Comparison of ENCODE assay signal across 8 cellular contexts in genomic region chrX:51461053-51462050, GRCh38. TPM values are rescaled to one million over a fixed set of nuclear protein-coding genes. Genes with fewer than 3 reads are reported as not detected.
DNase-seq lines count a peak whose midpoint lies in the region; ATAC-seq and TF ChIP-seq lines count a peak whose summit lies in the region.

No MANE protein-coding gene starts in this region.

- H3K4me3 ChIP-seq in fibroblast of pulmonary artery (replicated peaks; ENCODE audit: low read depth, low read length): no peak overlapping the region

- ATAC-seq in HG02973 (IDR thresholded peaks at IDR 0.05; ENCODE audit: unreplicated experiment): no peak

- TF ChIP-seq CTCF in fibroblast of pulmonary artery (IDR thresholded peaks at IDR 0.05; ENCODE audit: low read length, missing control alignments): peak; percentile 70

- DNase-seq in NCI-H510A treated with DMSO at 0.1 percent for 48 hours (lab: John Stamatoyannopoulos, UW) (peak; percentile 0), NCI-H510A (lab: John Stamatoyannopoulos, UW) (no peak), HCEC 1CT (peak; percentile 7), RPMI7951 (ENCODE audit: low read depth) (peak; percentile 39), fibroblast of pulmonary artery (ENCODE audit: low read depth) (peak; percentile 52), renal cortical epithelial cell (ENCODE audit: low read depth) (peak; percentile 26)
- DNase-seq in NK-92 treated with Interleukin-12 subunit alpha and Interleukin-12 subunit beta, amount 100 ng/mL, for 24 hours (lab: John Stamatoyannopoulos, UW): no peak

RNA-seq across cellular contexts. Expression of gene NUDT11, which starts 35.0 kb away (rescaled TPM):
- total RNA-seq in RPMI7951 (2014; rRNA removed; shearing (Covaris generic)): 10.0 and 10.2 TPM in 2 replicates
- total RNA-seq in renal cortical epithelial cell: 1.7 and 3.3 TPM in 2 replicates

Comparison
In these comparisons a context has a peak if more than half of its experiments do, and no peak if none do; other contexts are left out.
1. DNase-seq: peak in NCI-H510A treated with DMSO at 0.1 percent for 48 hours (single experiment), HCEC 1CT (single experiment), RPMI7951 (single experiment), fibroblast of pulmonary artery (single experiment) and renal cortical epithelial cell (single experiment); none in NCI-H510A (single experiment) and NK-92 treated with Interleukin-12 subunit alpha and Interleukin-12 subunit beta, amount 100 ng/mL, for 24 hours (single experiment).